In the genomic region with DNA sequence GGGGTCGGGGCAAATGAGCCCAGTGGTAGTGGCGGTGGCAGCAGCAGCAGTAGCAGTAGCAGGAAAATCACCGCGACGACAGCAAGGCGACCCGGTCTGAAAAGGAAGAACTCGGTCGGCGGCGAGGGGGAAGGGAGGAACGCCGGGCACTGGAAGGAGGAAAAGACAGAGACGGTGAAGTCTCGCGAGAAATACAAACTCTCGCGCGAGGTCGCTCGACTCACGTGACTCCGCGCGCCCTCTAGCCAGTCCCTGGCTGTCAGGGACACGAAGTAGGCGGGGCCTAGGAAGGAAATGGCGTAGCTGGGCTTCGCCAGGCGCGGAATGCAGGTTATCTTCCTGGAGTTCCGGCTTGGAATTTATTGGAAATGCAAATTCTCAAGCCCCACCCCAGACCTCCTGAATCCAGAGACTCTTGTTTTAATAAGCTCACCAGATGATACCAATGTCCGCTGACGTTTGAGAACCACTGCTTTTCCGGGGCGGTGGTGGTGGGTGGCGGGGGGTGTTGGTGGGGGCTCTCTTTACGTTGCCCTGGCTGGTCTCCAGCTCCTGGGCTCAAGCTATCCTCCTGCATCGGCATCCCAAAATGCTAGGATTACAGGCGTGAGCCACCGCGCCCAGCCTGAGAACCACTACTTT, we compare ENCODE assay signal across 8 cellular contexts. TPM values are rescaled to one million over a fixed set of nuclear protein-coding genes. Genes with fewer than 3 reads are reported as not detected.
DNase-seq lines count a peak whose midpoint lies in the region; TF ChIP-seq lines count a peak whose summit lies in the region.

A gene (minus strand): TSS at position 141 of the 642 bp plus-strand sequence. CDS start 1,333 bp downstream, outside the sequence.

- H3K36me3 Mint-ChIP-seq in nephron (ENCODE audit: low read depth): peaks cover 33% of the 10 kb centered on the region
- peaks cover 41% of the 10 kb centered on the region for H3K36me3 Mint-ChIP-seq in stimulated activated naive CD8-positive, alpha-beta T cell treated with anti-CD3 and anti-CD28 coated beads, Interleukin-15, Interleukin-2, amounts not matched to agents 100 ng/mL and 50 ng/mL, for 24 hours (ENCODE audit: low read depth)

- H3K27me3 ChIP-seq in HAP-1 (ENCODE audit: low read depth) (peaks cover 5% of the 10 kb centered on the region), MM.1S (replicated peaks; ENCODE audit: insufficient read depth, low read length) (no peaks in the 10 kb centered on the region)

- H2AFZ ChIP-seq in MM.1S (ENCODE audit: low read length): peak within 1 kb of the TSS; percentile 73

- no peaks in the 10 kb centered on the region for H3K9me2 ChIP-seq in MM.1S (replicated peaks; ENCODE audit: insufficient read depth, low read length)

- H4K20me1 ChIP-seq in MM.1S (ENCODE audit: insufficient read depth, low read length): no peaks in the 10 kb centered on the region; the same call in 1 of the 2 replicates

- peak within 1 kb of the TSS; percentile 93 to 97 (median 95) for H3K4me3 Mint-ChIP-seq in nephron
- H3K4me3 Mint-ChIP-seq in stimulated activated naive CD8-positive, alpha-beta T cell treated with anti-CD3 and anti-CD28 coated beads, Interleukin-15, Interleukin-2, amounts not matched to agents 100 ng/mL and 50 ng/mL, for 24 hours: peak within 1 kb of the TSS; percentile 93

- no peaks in the 10 kb centered on the region for H3K9me3 Mint-ChIP-seq in nephron
- H3K9me3 Mint-ChIP-seq in stimulated activated naive CD8-positive, alpha-beta T cell treated with anti-CD3 and anti-CD28 coated beads, Interleukin-15, Interleukin-2, amounts not matched to agents 100 ng/mL and 50 ng/mL, for 24 hours: no peaks in the 10 kb centered on the region

- TF ChIP-seq CTCF in MM.1S (IDR thresholded peaks at IDR 0.05; ENCODE audit: low read length) (no peak), fibroblast of the aortic adventitia (IDR thresholded peaks at IDR 0.05; ENCODE audit: insufficient read depth, low read length) (no peak), nephron (IDR thresholded peaks at IDR 0.05; ENCODE audit: unreplicated experiment in 3 of 3) (no peak)

- peaks cover 25% of the 10 kb centered on the region for H3K36me3 ChIP-seq in ES-I3 (ENCODE audit: insufficient read depth, low read length)
- peaks cover 34% of the 10 kb centered on the region for H3K36me3 ChIP-seq in HAP-1 (replicated peaks)
- peaks cover 10% of the 10 kb centered on the region; the same call in 1 of the 2 replicates for H3K36me3 ChIP-seq in MM.1S (replicated peaks; ENCODE audit: insufficient read depth, low read length)

- H3K27me3 Mint-ChIP-seq in nephron (ENCODE audit: low read depth): no peaks in the 10 kb centered on the region
- H3K27me3 Mint-ChIP-seq in stimulated activated naive CD8-positive, alpha-beta T cell treated with anti-CD3 and anti-CD28 coated beads, Interleukin-15, Interleukin-2, amounts not matched to agents 100 ng/mL and 50 ng/mL, for 24 hours: no peaks in the 10 kb centered on the region

- peak within 1 kb of the TSS; percentile 88 for H3K9ac ChIP-seq in ES-I3 (ENCODE audit: low read depth, low read length)
- peak within 1 kb of the TSS; percentile 82 for H3K9ac ChIP-seq in MM.1S (ENCODE audit: low read length)

- peak within 1 kb of the TSS; percentile 72; the same call in 1 of the 2 replicates for H3K27ac ChIP-seq in MM.1S (ENCODE audit: low read length)

- peaks cover 11% of the 10 kb centered on the region for H3F3A ChIP-seq in MM.1S (ENCODE audit: insufficient read depth, low read length)

- H3K4me3 ChIP-seq in HAP-1: peak within 1 kb of the TSS; percentile 70
- peak within 1 kb of the TSS; percentile 85 for H3K4me3 ChIP-seq in MM.1S (ENCODE audit: low read length)
- peak within 1 kb of the TSS; percentile 82 for H3K4me3 ChIP-seq in fibroblast of the aortic adventitia (ENCODE audit: low read depth, low read length)

- peak within 1 kb of the TSS; percentile 91 for H3K4me2 ChIP-seq in MM.1S (ENCODE audit: low read depth, low read length)

- DNase-seq in HAP-1 (ENCODE audit: low spot score in 2 of 2): peak; percentile 98 to 99
- peak; percentile 97 for DNase-seq in MM.1S
- DNase-seq in SIG-M5 (lab: John Stamatoyannopoulos, UW): peak; percentile 79
- DNase-seq in activated gamma-delta T cell (lab: John Stamatoyannopoulos, UW): peak; percentile 76
- peak; percentile 99 for DNase-seq in fibroblast of the aortic adventitia (ENCODE audit: low read depth)

- H3K27ac Mint-ChIP-seq in nephron: peak within 1 kb of the TSS; percentile 96 to 100 (median 98)
- H3K27ac Mint-ChIP-seq in stimulated activated naive CD8-positive, alpha-beta T cell treated with anti-CD3 and anti-CD28 coated beads, Interleukin-15, Interleukin-2, amounts not matched to agents 100 ng/mL and 50 ng/mL, for 24 hours: peak within 1 kb of the TSS; percentile 94

- H3K4me1 ChIP-seq in ES-I3 (ENCODE audit: insufficient read depth, low read length): peaks cover 6% of the 10 kb centered on the region; the same call in 1 of the 2 replicates
- peaks cover 22% of the 10 kb centered on the region for H3K4me1 ChIP-seq in HAP-1
- peaks cover 28% of the 10 kb centered on the region for H3K4me1 ChIP-seq in MM.1S (ENCODE audit: low read length)

- H3K79me2 ChIP-seq in MM.1S (ENCODE audit: low read length): peaks cover 48% of the 10 kb centered on the region

- peaks cover 42% of the 10 kb centered on the region for H3K4me1 Mint-ChIP-seq in nephron
- peaks cover 52% of the 10 kb centered on the region for H3K4me1 Mint-ChIP-seq in stimulated activated naive CD8-positive, alpha-beta T cell treated with anti-CD3 and anti-CD28 coated beads, Interleukin-15, Interleukin-2, amounts not matched to agents 100 ng/mL and 50 ng/mL, for 24 hours (ENCODE audit: low read depth)

- H3K9me3 ChIP-seq in ES-I3 (ENCODE audit: control insufficient read depth, insufficient read depth, low read length) (no peaks in the 10 kb centered on the region), HAP-1 (no peaks in the 10 kb centered on the region), MM.1S (replicated peaks; ENCODE audit: insufficient read depth, low read length) (no peaks in the 10 kb centered on the region)

- in situ Hi-C loops in HAP-1 (cut with MboI; ENCODE audit: low sequenced_read_pairs): no loop called here

RNA-seq across cellular contexts. Expression of the gene that starts here (rescaled TPM):
- total RNA-seq in fibroblast of the aortic adventitia (ENCODE audit: low replicate concordance): 8.9 and 27.5 TPM in 2 replicates

Comparison
In these comparisons a context has a peak if more than half of its experiments do, and no peak if none do; other contexts are left out.
1. Peak in every context shown above with its lines: DNase-seq, H3K4me3 ChIP-seq and H3K27ac ChIP-seq.